ENCODE assay signal across 1 cellular context in the genomic region with DNA sequence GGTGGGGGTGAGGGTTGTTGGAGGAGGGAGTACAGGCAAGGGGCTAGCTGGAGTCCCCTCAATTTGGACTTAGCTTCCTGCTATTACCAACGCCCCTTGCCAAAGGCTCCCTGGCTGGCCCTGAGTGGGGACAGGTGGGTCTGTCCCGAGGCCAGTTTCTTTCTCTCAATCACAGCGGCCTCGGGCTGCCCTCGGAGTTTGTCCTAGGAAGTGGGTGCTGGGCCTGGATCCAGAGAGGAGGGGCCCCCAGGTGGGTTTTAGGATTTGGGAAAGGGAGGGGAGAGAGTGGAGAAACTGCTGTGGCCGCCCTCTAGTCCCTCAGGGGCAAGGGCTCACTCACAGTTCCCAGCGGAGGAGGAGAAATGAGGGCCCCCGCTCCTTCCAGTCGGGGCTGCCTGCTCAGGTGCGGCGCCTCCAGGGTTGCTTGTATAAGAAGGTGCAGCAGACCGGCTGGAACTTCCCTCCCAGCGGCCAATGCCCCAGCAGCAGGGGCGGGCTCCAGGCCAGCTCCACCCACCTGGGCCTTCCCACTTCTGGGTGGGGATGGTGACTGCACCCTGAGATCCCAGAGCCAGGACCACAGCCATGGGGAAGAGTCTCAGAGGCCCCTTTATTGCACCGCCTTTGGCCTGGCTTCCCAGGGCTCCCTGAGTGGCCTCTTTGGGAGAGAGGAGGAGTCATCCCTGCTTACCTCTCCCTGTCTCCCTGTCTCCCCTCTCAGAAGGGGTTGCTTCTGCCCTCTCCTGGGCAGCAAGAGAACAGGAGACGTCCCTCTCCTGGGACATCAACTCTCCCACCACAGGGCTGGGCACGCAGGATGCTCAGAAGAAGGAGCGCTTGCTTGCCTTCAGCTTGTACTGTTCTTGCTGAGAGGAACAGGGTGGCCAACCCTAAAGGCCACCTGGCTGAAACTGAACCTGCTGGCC.
A peak's percentile ranks its signal among the peaks of the same experiment; 100 is the strongest.
TF ChIP-seq lines count a peak whose summit lies in the region.

No MANE protein-coding gene starts in this region.

TF ChIP-seq in HepG2, 621 proteins besides CTCF, POLR2A, EP300 and RAD21 (continued from another document and continues in another):
- TF ChIP-seq, protein P1, sequence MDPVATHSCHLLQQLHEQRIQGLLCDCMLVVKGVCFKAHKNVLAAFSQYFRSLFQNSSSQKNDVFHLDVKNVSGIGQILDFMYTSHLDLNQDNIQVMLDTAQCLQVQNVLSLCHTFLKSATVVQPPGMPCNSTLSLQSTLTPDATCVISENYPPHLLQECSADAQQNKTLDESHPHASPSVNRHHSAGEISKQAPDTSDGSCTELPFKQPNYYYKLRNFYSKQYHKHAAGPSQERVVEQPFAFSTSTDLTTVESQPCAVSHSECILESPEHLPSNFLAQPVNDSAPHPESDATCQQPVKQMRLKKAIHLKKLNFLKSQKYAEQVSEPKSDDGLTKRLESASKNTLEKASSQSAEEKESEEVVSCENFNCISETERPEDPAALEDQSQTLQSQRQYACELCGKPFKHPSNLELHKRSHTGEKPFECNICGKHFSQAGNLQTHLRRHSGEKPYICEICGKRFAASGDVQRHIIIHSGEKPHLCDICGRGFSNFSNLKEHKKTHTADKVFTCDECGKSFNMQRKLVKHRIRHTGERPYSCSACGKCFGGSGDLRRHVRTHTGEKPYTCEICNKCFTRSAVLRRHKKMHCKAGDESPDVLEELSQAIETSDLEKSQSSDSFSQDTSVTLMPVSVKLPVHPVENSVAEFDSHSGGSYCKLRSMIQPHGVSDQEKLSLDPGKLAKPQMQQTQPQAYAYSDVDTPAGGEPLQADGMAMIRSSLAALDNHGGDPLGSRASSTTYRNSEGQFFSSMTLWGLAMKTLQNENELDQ (CRISPR knock-in tag; IDR thresholded peaks at IDR 0.05; ENCODE audit: borderline replicate concordance): no peak
- TF ChIP-seq CREM (IDR thresholded peaks at IDR 0.05) (no peak; the same call in 1 of the 2 replicates), CREM (CRISPR knock-in tag; IDR thresholded peaks at IDR 0.05) (no peak), WIZ (CRISPR knock-in tag; IDR thresholded peaks at IDR 0.05) (no peak), ZNF572 (CRISPR knock-in tag; IDR thresholded peaks at IDR 0.05) (peak; percentile 89; the same call in 1 of the 2 replicates), ERF (CRISPR knock-in tag; IDR thresholded peaks at IDR 0.05) (0 out of 2 replicates have a peak, but pooled peaks have one; percentile 34), BCL6 (CRISPR knock-in tag; IDR thresholded peaks at IDR 0.05) (no peak), HNRNPLL (IDR thresholded peaks at IDR 0.05; ENCODE audit: low read depth, low read length, poor library complexity, severe bottlenecking) (peak; percentile 67), SOX6 (IDR thresholded peaks at IDR 0.05) (no peak), SOX6 (CRISPR knock-in tag; IDR thresholded peaks at IDR 0.05) (peak; percentile 46; the same call in 1 of the 2 replicates), ZSCAN12 (CRISPR knock-in tag; IDR thresholded peaks at IDR 0.05) (no peak), ZNF296 (CRISPR knock-in tag; conservative IDR thresholded peaks at IDR 0.05) (no peak; the same call in 1 of the 2 replicates), ZNF605 (CRISPR knock-in tag; IDR thresholded peaks at IDR 0.05) (peak; percentile 74; the same call in 1 of the 2 replicates), ZKSCAN5 (CRISPR knock-in tag; IDR thresholded peaks at IDR 0.05) (no peak), ZNF354B (CRISPR knock-in tag; IDR thresholded peaks at IDR 0.05) (0 out of 2 replicates have a peak, but pooled peaks have one; percentile 56), ZNF782 (CRISPR knock-in tag; IDR thresholded peaks at IDR 0.05; ENCODE audit: borderline replicate concordance) (peak; percentile 84; the same call in 1 of the 2 replicates), IRX3 (CRISPR knock-in tag; IDR thresholded peaks at IDR 0.05; ENCODE audit: borderline replicate concordance, low read depth) (no peak), ZNF207 (IDR thresholded peaks at IDR 0.05; ENCODE audit: borderline replicate concordance) (no peak), ZNF781 (CRISPR knock-in tag; IDR thresholded peaks at IDR 0.05; ENCODE audit: borderline replicate concordance, not compliant biosample characterization) (no peak), ZNF737 (CRISPR knock-in tag; IDR thresholded peaks at IDR 0.05; ENCODE audit: borderline replicate concordance) (no peak), HCFC1 (IDR thresholded peaks at IDR 0.05; ENCODE audit: low read depth, low read length) (no peak), ZNF143 (CRISPR knock-in tag; IDR thresholded peaks at IDR 0.05) (no peak; the same call in 1 of the 2 replicates), RFX1 (IDR thresholded peaks at IDR 0.05) (no peak), ZNF660 (CRISPR knock-in tag; IDR thresholded peaks at IDR 0.05; ENCODE audit: borderline replicate concordance, low read depth) (no peak), SNAI1 (CRISPR knock-in tag; IDR thresholded peaks at IDR 0.05; ENCODE audit: borderline replicate concordance) (0 out of 2 replicates have a peak, but pooled peaks have one; percentile 31), SATB2 (CRISPR knock-in tag; IDR thresholded peaks at IDR 0.05) (no peak), PRMT3 (CRISPR knock-in tag; IDR thresholded peaks at IDR 0.05; ENCODE audit: borderline replicate concordance, low read depth) (no peak), ZNF138 (CRISPR knock-in tag; IDR thresholded peaks at IDR 0.05; ENCODE audit: low read depth) (no peak), TEAD3 (CRISPR knock-in tag; optimal IDR thresholded peaks at IDR 0.05; ENCODE audit: borderline replicate concordance) (no peak)
- TF ChIP-seq, protein P2, sequence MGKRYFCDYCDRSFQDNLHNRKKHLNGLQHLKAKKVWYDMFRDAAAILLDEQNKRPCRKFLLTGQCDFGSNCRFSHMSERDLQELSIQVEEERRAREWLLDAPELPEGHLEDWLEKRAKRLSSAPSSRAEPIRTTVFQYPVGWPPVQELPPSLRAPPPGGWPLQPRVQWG (CRISPR knock-in tag; IDR thresholded peaks at IDR 0.05; ENCODE audit: borderline replicate concordance, low read depth): no peak
- TF ChIP-seq, protein P3, sequence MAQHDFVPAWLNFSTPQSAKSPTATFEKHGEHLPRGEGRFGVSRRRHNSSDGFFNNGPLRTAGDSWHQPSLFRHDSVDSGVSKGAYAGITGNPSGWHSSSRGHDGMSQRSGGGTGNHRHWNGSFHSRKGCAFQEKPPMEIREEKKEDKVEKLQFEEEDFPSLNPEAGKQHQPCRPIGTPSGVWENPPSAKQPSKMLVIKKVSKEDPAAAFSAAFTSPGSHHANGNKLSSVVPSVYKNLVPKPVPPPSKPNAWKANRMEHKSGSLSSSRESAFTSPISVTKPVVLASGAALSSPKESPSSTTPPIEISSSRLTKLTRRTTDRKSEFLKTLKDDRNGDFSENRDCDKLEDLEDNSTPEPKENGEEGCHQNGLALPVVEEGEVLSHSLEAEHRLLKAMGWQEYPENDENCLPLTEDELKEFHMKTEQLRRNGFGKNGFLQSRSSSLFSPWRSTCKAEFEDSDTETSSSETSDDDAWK (CRISPR knock-in tag; IDR thresholded peaks at IDR 0.05): no peak
- TF ChIP-seq, protein P4, sequence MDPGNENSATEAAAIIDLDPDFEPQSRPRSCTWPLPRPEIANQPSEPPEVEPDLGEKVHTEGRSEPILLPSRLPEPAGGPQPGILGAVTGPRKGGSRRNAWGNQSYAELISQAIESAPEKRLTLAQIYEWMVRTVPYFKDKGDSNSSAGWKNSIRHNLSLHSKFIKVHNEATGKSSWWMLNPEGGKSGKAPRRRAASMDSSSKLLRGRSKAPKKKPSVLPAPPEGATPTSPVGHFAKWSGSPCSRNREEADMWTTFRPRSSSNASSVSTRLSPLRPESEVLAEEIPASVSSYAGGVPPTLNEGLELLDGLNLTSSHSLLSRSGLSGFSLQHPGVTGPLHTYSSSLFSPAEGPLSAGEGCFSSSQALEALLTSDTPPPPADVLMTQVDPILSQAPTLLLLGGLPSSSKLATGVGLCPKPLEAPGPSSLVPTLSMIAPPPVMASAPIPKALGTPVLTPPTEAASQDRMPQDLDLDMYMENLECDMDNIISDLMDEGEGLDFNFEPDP (CRISPR knock-in tag; conservative IDR thresholded peaks at IDR 0.05): no peak
- TF ChIP-seq, protein P5, sequence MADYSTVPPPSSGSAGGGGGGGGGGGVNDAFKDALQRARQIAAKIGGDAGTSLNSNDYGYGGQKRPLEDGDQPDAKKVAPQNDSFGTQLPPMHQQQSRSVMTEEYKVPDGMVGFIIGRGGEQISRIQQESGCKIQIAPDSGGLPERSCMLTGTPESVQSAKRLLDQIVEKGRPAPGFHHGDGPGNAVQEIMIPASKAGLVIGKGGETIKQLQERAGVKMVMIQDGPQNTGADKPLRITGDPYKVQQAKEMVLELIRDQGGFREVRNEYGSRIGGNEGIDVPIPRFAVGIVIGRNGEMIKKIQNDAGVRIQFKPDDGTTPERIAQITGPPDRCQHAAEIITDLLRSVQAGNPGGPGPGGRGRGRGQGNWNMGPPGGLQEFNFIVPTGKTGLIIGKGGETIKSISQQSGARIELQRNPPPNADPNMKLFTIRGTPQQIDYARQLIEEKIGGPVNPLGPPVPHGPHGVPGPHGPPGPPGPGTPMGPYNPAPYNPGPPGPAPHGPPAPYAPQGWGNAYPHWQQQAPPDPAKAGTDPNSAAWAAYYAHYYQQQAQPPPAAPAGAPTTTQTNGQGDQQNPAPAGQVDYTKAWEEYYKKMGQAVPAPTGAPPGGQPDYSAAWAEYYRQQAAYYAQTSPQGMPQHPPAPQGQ (CRISPR knock-in tag; IDR thresholded peaks at IDR 0.05; ENCODE audit: borderline replicate concordance): no peak
- TF ChIP-seq, protein P6, sequence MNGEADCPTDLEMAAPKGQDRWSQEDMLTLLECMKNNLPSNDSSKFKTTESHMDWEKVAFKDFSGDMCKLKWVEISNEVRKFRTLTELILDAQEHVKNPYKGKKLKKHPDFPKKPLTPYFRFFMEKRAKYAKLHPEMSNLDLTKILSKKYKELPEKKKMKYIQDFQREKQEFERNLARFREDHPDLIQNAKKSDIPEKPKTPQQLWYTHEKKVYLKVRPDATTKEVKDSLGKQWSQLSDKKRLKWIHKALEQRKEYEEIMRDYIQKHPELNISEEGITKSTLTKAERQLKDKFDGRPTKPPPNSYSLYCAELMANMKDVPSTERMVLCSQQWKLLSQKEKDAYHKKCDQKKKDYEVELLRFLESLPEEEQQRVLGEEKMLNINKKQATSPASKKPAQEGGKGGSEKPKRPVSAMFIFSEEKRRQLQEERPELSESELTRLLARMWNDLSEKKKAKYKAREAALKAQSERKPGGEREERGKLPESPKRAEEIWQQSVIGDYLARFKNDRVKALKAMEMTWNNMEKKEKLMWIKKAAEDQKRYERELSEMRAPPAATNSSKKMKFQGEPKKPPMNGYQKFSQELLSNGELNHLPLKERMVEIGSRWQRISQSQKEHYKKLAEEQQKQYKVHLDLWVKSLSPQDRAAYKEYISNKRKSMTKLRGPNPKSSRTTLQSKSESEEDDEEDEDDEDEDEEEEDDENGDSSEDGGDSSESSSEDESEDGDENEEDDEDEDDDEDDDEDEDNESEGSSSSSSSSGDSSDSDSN (CRISPR knock-in tag; IDR thresholded peaks at IDR 0.05): peak; percentile 62
- TF ChIP-seq, protein P7, sequence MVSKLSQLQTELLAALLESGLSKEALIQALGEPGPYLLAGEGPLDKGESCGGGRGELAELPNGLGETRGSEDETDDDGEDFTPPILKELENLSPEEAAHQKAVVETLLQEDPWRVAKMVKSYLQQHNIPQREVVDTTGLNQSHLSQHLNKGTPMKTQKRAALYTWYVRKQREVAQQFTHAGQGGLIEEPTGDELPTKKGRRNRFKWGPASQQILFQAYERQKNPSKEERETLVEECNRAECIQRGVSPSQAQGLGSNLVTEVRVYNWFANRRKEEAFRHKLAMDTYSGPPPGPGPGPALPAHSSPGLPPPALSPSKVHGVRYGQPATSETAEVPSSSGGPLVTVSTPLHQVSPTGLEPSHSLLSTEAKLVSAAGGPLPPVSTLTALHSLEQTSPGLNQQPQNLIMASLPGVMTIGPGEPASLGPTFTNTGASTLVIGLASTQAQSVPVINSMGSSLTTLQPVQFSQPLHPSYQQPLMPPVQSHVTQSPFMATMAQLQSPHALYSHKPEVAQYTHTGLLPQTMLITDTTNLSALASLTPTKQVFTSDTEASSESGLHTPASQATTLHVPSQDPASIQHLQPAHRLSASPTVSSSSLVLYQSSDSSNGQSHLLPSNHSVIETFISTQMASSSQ (IDR thresholded peaks at IDR 0.05; ENCODE audit: low read depth): no peak
- TF ChIP-seq, protein P7 (CRISPR knock-in tag; IDR thresholded peaks at IDR 0.05; ENCODE audit: borderline replicate concordance): peak; percentile 42; the same call in 1 of the 2 replicates
- TF ChIP-seq, protein P8, sequence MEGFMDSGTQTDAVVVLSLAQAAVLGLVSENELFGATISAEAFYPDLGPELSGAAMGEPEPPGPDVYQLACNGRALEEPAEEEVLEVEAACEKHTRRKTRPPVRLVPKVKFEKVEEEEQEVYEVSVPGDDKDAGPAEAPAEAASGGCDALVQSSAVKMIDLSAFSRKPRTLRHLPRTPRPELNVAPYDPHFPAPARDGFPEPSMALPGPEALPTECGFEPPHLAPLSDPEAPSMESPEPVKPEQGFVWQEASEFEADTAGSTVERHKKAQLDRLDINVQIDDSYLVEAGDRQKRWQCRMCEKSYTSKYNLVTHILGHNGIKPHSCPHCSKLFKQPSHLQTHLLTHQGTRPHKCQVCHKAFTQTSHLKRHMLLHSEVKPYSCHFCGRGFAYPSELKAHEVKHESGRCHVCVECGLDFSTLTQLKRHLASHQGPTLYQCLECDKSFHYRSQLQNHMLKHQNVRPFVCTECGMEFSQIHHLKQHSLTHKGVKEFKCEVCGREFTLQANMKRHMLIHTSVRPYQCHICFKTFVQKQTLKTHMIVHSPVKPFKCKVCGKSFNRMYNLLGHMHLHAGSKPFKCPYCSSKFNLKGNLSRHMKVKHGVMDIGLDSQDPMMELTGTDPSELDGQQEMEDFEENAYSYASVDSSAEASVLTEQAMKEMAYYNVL (CRISPR knock-in tag; IDR thresholded peaks at IDR 0.05; ENCODE audit: borderline replicate concordance): no peak; the same call in 1 of the 2 replicates
- TF ChIP-seq, protein P9, sequence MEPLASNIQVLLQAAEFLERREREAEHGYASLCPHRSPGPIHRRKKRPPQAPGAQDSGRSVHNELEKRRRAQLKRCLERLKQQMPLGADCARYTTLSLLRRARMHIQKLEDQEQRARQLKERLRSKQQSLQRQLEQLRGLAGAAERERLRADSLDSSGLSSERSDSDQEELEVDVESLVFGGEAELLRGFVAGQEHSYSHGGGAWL (CRISPR knock-in tag; IDR thresholded peaks at IDR 0.05): no peak
- TF ChIP-seq, protein P10, sequence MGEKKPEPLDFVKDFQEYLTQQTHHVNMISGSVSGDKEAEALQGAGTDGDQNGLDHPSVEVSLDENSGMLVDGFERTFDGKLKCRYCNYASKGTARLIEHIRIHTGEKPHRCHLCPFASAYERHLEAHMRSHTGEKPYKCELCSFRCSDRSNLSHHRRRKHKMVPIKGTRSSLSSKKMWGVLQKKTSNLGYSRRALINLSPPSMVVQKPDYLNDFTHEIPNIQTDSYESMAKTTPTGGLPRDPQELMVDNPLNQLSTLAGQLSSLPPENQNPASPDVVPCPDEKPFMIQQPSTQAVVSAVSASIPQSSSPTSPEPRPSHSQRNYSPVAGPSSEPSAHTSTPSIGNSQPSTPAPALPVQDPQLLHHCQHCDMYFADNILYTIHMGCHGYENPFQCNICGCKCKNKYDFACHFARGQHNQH (CRISPR knock-in tag; IDR thresholded peaks at IDR 0.05): peak; percentile 31; the same call in 1 of the 2 replicates
